ENCODE assay signal across 20 cellular contexts in the genomic region with DNA sequence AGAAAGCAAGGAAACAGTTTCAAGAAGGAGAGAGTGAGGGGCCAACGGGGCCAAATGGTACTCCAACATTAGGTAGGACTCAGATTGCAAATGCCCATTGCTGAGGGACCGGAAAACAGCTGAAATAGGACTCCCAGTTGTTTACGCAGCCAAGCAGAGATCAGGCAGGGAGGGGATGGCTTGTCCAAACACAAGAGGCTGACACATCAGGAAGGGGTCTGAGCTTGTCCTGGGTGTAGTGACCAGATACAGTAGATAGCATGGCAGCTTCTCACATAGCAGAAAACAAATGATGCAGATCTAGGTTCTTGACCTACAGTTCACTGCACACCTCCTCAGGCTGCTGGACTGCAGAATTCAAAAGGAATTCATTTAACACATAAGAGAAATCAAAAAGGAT.
A peak's percentile ranks its signal among the peaks of the same experiment; 100 is the strongest.
DNase-seq lines count a peak whose midpoint lies in the region; ATAC-seq and TF ChIP-seq lines count a peak whose summit lies in the region.
"Had no signal": no experiment of that assay in that cellular context is flagged by ENCODE, and none has a peak within 500 bp of the region (broad histone marks: within the 10 kb centered on the region; RNA-seq: fewer than 3 reads in every experiment).

No MANE protein-coding gene starts in this region.

- TF ChIP-seq POLR2A in thyroid gland (IDR thresholded peaks at IDR 0.05), result no peak

- peak overlapping the region in 2 of 3 donors; percentile 8 to 15 for H3K27ac ChIP-seq in thyroid gland

- no peaks in the 10 kb centered on the region for H3K27me3 Mint-ChIP-seq in HFFc6 (ENCODE audit: insufficient read depth)
- H3K27me3 Mint-ChIP-seq in natural killer cell treated with Interleukin-12 subunit alpha and Interleukin-12 subunit beta and Interleukin-15 and Interleukin-18, amount 100 ng/mL, for 72 hours, result no peaks in the 10 kb centered on the region
- H3K27me3 Mint-ChIP-seq: stimulated activated naive B cell treated with anti-CD40 and anti-IgM and Interleukin-4, amounts not matched to agents 10 μg/mL and 1 μg/mL and 100 μg/mL, for 72 hours had no signal

- H3K27me3 ChIP-seq in kidney epithelial cell (ENCODE audit: control insufficient read depth, insufficient read depth, low read length) (no peaks in the 10 kb centered on the region), thyroid gland (no peaks in the 10 kb centered on the region)
- H3K27me3 ChIP-seq: MG63 had no signal

- no peak overlapping the region for H3K4me3 Mint-ChIP-seq in HFFc6
- H3K4me3 Mint-ChIP-seq in natural killer cell treated with Interleukin-12 subunit alpha and Interleukin-12 subunit beta and Interleukin-15 and Interleukin-18, amount 100 ng/mL, for 72 hours, result no peak overlapping the region
- H3K4me3 Mint-ChIP-seq: CD8-positive, alpha-beta memory T cell; stimulated activated naive B cell treated with anti-CD40 and anti-IgM and Interleukin-4, amounts not matched to agents 10 μg/mL and 1 μg/mL and 100 μg/mL, for 72 hours had no signal

- no peaks in the 10 kb centered on the region for H3K36me3 Mint-ChIP-seq in HFFc6 (ENCODE audit: low read depth)
- no peaks in the 10 kb centered on the region for H3K36me3 Mint-ChIP-seq in natural killer cell treated with Interleukin-12 subunit alpha and Interleukin-12 subunit beta and Interleukin-15 and Interleukin-18, amount 100 ng/mL, for 72 hours
- H3K36me3 Mint-ChIP-seq: CD8-positive, alpha-beta memory T cell; stimulated activated naive B cell treated with anti-CD40 and anti-IgM and Interleukin-4, amounts not matched to agents 10 μg/mL and 1 μg/mL and 100 μg/mL, for 72 hours had no signal

- intact Hi-C loops in thyroid gland (cut with DNase I), result no loop called here

- no peaks in the 10 kb centered on the region for H3K9me3 ChIP-seq in thyroid gland
- H3K9me3 ChIP-seq: HAP-1, MG63 had no signal

- no peaks in the 10 kb centered on the region for H3K4me1 Mint-ChIP-seq in HFFc6 (ENCODE audit: low read depth)
- H3K4me1 Mint-ChIP-seq in natural killer cell treated with Interleukin-12 subunit alpha and Interleukin-12 subunit beta and Interleukin-15 and Interleukin-18, amount 100 ng/mL, for 72 hours (ENCODE audit: low read depth in 2 of 2), result no peaks in the 10 kb centered on the region
- H3K4me1 Mint-ChIP-seq: CD8-positive, alpha-beta memory T cell; stimulated activated naive B cell treated with anti-CD40 and anti-IgM and Interleukin-4, amounts not matched to agents 10 μg/mL and 1 μg/mL and 100 μg/mL, for 72 hours had no signal

- WGBS in thyroid gland, 2 donors, result 24 to 26% methylated on average over 3 of the region's 3 CpGs

- ATAC-seq in GM18870 (IDR thresholded peaks at IDR 0.05; ENCODE audit: unreplicated experiment), result no peak
- no peak for ATAC-seq in natural killer cell treated with Interleukin-12 subunit alpha and Interleukin-12 subunit beta and Interleukin-15 and Interleukin-18, amount 100 ng/mL, for 72 hours
- ATAC-seq: left lobe of liver; stimulated activated naive B cell treated with anti-CD40 and anti-IgM and Interleukin-4, amounts not matched to agents 10 μg/mL and 1 μg/mL and 100 μg/mL, for 72 hours had no signal

- peak; percentile 6 for DNase-seq in HFFc6
- DNase-seq in choroid plexus epithelial cell (ENCODE audit: low read depth), result peak; percentile 45
- DNase-seq in kidney epithelial cell (ENCODE audit: low read depth), result peak; percentile 47
- DNase-seq in thyroid gland, result peak; percentile 17 to 37
- no peak for DNase-seq in NCI-H510A (lab: John Stamatoyannopoulos, UW)
- DNase-seq in natural killer cell treated with Interleukin-12 subunit alpha and Interleukin-12 subunit beta and Interleukin-15 and Interleukin-18, amount 100 ng/mL, for 72 hours (ENCODE audit: low spot score), result no peak
- DNase-seq: CD8-positive, alpha-beta memory T cell; DMS79; hypothalamus; MG63; NCI-H1436 treated with DMSO at 0.1 percent for 48 hours; NCI-H2171; NCI-H526 treated with DMSO at 0.1 percent for 48 hours; SHP77 treated with DMSO at 0.1 percent for 48 hours; stimulated activated CD4-positive, alpha-beta T cell treated with anti-CD3 and anti-CD28 coated beads, Interleukin-15, amount 100 ng/mL, for 24 hours; stimulated activated naive B cell treated with anti-CD40 and anti-IgM and Interleukin-4, amounts not matched to agents 10 μg/mL and 1 μg/mL and 100 μg/mL, for 72 hours; T-helper 1 cell had no signal

- TF ChIP-seq CTCF in HFFc6 (IDR thresholded peaks at IDR 0.05), result no peak
- TF ChIP-seq CTCF in choroid plexus epithelial cell (conservative IDR thresholded peaks at IDR 0.05; ENCODE audit: low read depth, low read length), result no peak
- TF ChIP-seq CTCF in kidney epithelial cell (IDR thresholded peaks at IDR 0.05; ENCODE audit: insufficient read depth, low read length, poor library complexity, severe bottlenecking), result no peak
- TF ChIP-seq CTCF in thyroid gland (IDR thresholded peaks at IDR 0.05), result no peak

- H3K4me3 ChIP-seq in choroid plexus epithelial cell (ENCODE audit: low read depth, low read length) (no peak overlapping the region), kidney epithelial cell (ENCODE audit: low read depth, low read length) (no peak overlapping the region), thyroid gland (replicated peaks in 1 of 3) (no peak overlapping the region)
- H3K4me3 ChIP-seq: HAP-1, MG63 had no signal

- H3K36me3 ChIP-seq in kidney epithelial cell (ENCODE audit: control insufficient read depth, insufficient read depth, low read length) (no peaks in the 10 kb centered on the region), thyroid gland (no peaks in the 10 kb centered on the region)
- H3K36me3 ChIP-seq: HAP-1, MG63 had no signal

- H3K4me1 ChIP-seq in thyroid gland, result peaks cover 0 to 7% of the 10 kb centered on the region in 2 donors
- H3K4me1 ChIP-seq: HAP-1 had no signal

- H3K27ac Mint-ChIP-seq in HFFc6, result no peak overlapping the region
- H3K27ac Mint-ChIP-seq in natural killer cell treated with Interleukin-12 subunit alpha and Interleukin-12 subunit beta and Interleukin-15 and Interleukin-18, amount 100 ng/mL, for 72 hours, result no peak overlapping the region
- H3K27ac Mint-ChIP-seq: CD8-positive, alpha-beta memory T cell; stimulated activated naive B cell treated with anti-CD40 and anti-IgM and Interleukin-4, amounts not matched to agents 10 μg/mL and 1 μg/mL and 100 μg/mL, for 72 hours had no signal

- H3K9me3 Mint-ChIP-seq in HFFc6, result no peaks in the 10 kb centered on the region
- peaks cover 3% of the 10 kb centered on the region for H3K9me3 Mint-ChIP-seq in natural killer cell treated with Interleukin-12 subunit alpha and Interleukin-12 subunit beta and Interleukin-15 and Interleukin-18, amount 100 ng/mL, for 72 hours
- H3K9me3 Mint-ChIP-seq: stimulated activated naive B cell treated with anti-CD40 and anti-IgM and Interleukin-4, amounts not matched to agents 10 μg/mL and 1 μg/mL and 100 μg/mL, for 72 hours had no signal

Comparison
In these comparisons a context has a peak if more than half of its experiments do, and no peak if none do; other contexts are left out.
1. DNase-seq: peak in HFFc6 (single experiment), choroid plexus epithelial cell (single experiment), kidney epithelial cell (single experiment) and thyroid gland (2 of 2); none in NCI-H510A (single experiment) and natural killer cell treated with Interleukin-12 subunit alpha and Interleukin-12 subunit beta and Interleukin-15 and Interleukin-18, amount 100 ng/mL, for 72 hours (single experiment).